In genomic region chr9:136051568-136052432, GRCh38 we compare ENCODE assay signal across 8 cellular contexts. TPM values are rescaled to one million over a fixed set of nuclear protein-coding genes. Genes with fewer than 3 reads are reported as not detected.
DNase-seq lines count a peak whose midpoint lies in the region; ATAC-seq and TF ChIP-seq lines count a peak whose summit lies in the region.

No MANE protein-coding gene starts in this region.

- intact Hi-C loops in prostate gland (cut with DNase I): no loop called here

- H3K27ac ChIP-seq in iPS DF 6.9 (ENCODE audit: low read length) (no peak overlapping the region), prostate gland (peak overlapping the region; percentile 58 to 69)

- peaks cover 34% of the 10 kb centered on the region for H3K36me3 ChIP-seq in HAP-1 (replicated peaks)
- peaks cover 3% of the 10 kb centered on the region; the same call in 1 of the 2 replicates for H3K36me3 ChIP-seq in iPS DF 6.9 (ENCODE audit: control insufficient read depth, insufficient read depth, low read length)
- H3K36me3 ChIP-seq in prostate gland: no peaks in the 10 kb centered on the region

- in situ Hi-C loops in HAP-1 (cut with MboI; ENCODE audit: low sequenced_read_pairs) (no loop called here), T47D (cut with HindIII; ENCODE audit: low pct_unique_long_range_greater_than_20kb, low sequenced_read_pairs) (no loop called here)

- no peaks in the 10 kb centered on the region for H3K27me3 ChIP-seq in HAP-1 (ENCODE audit: low read depth)
- H3K27me3 ChIP-seq in iPS DF 6.9 (ENCODE audit: control insufficient read depth, insufficient read depth, low read length): no peaks in the 10 kb centered on the region
- no peaks in the 10 kb centered on the region for H3K27me3 ChIP-seq in prostate gland (replicated peaks; ENCODE audit: insufficient read depth)

- WGBS in iPS DF 6.9 (ENCODE audit: insufficient coverage, insufficient read length): no CpG with 5 or more reads among the region's 66 CpGs
- under 1% methylated on average over 55 of the region's 66 CpGs for WGBS in prostate gland

- DNase-seq in Ammon's horn (ENCODE audit: low spot score) (peak; percentile 93), HAP-1 (ENCODE audit: low spot score in 2 of 2) (peak; percentile 91 to 98), NCI-H748 treated with DMSO at 0.1 percent for 48 hours (lab: John Stamatoyannopoulos, UW) (peak; percentile 49), T47D (ENCODE audit: low read depth in 1 of 2, low spot score in 1 of 2) (peak; percentile 95 to 99), iPS DF 6.9 (ENCODE audit: low read depth, low spot score) (no peak), prostate gland (ENCODE audit: low spot score) (peak; percentile 90)
- no peak for DNase-seq in central memory CD4-positive, alpha-beta T cell

- no peak for TF ChIP-seq POLR2A in prostate gland (IDR thresholded peaks at IDR 0.05)

- ATAC-seq in HG02981 (IDR thresholded peaks at IDR 0.05; ENCODE audit: unreplicated experiment): no peak

- peaks cover 30% of the 10 kb centered on the region for H3K4me1 ChIP-seq in HAP-1
- H3K4me1 ChIP-seq in iPS DF 6.9 (ENCODE audit: control insufficient read depth, insufficient read depth, low read length): peaks cover 21% of the 10 kb centered on the region
- peaks cover 13% of the 10 kb centered on the region for H3K4me1 ChIP-seq in prostate gland (replicated peaks)

- no peak for TF ChIP-seq CTCF in prostate gland (IDR thresholded peaks at IDR 0.05)

- H3K9me3 ChIP-seq in HAP-1: no peaks in the 10 kb centered on the region
- H3K9me3 ChIP-seq in iPS DF 6.9 (ENCODE audit: control insufficient read depth, insufficient read depth, low read length): no peaks in the 10 kb centered on the region
- no peaks in the 10 kb centered on the region for H3K9me3 ChIP-seq in prostate gland

- H3K4me3 ChIP-seq in HAP-1 (peak overlapping the region; percentile 37), iPS DF 6.9 (ENCODE audit: low read length) (peak overlapping the region; percentile 57), prostate gland (peak overlapping the region; percentile 45 to 58)

RNA-seq across cellular contexts. Expression of gene NACC2, which starts 43.3 kb away (rescaled TPM):
- total RNA-seq in prostate gland: 10 to 100 TPM; 24.5 to 55.2 TPM

Comparison
In these comparisons a context has a peak if more than half of its experiments do, and no peak if none do; other contexts are left out.
1. DNase-seq: peak in Ammon's horn (single experiment), HAP-1 (2 of 2), NCI-H748 treated with DMSO at 0.1 percent for 48 hours (single experiment), T47D (2 of 2) and prostate gland (single experiment); none in iPS DF 6.9 (single experiment) and central memory CD4-positive, alpha-beta T cell (single experiment).
2. Peak in every context shown above with its lines, with median percentiles within 50 percentile points of each other: H3K4me3 ChIP-seq.